In the genomic region with DNA sequence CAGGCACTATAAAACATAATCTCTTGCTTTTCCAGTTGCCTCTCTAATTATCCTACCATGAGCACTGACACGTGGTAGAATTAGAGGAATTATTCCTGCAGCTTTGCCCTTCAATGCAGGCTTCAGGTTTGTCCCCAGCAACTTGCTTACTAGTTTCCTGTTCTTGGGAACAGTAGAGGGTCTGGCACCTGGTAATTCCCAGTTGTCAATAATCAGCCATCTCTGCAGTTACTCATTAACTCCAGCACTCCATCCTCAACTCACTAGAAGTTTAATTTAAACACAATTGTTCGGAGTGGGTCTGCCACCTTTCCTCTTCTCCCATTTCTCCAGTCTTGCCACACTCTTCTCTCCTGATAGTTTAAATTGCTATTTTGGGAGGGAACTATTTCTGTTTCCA, we compare ENCODE assay signal across 21 cellular contexts.
DNase-seq lines count a peak whose midpoint lies in the region; ATAC-seq, FAIRE-seq and TF ChIP-seq lines count a peak whose summit lies in the region.
"Had no signal": no experiment of that assay in that cellular context is flagged by ENCODE, and none has a peak within 500 bp of the region (broad histone marks: within the 10 kb centered on the region; RNA-seq: fewer than 3 reads in every experiment).

No MANE protein-coding gene starts in this region.

- H3K27me3 ChIP-seq in hepatocyte (no peaks in the 10 kb centered on the region), pancreas (no peaks in the 10 kb centered on the region), left ventricle myocardium inferior (ENCODE audit: low read depth) (peaks cover 6% of the 10 kb centered on the region)
- H3K27me3 ChIP-seq: BLaER1 had no signal

- H2AFZ ChIP-seq in hepatocyte, result no peak overlapping the region

- H3K4me1 ChIP-seq in hepatocyte (ENCODE audit: insufficient read depth) (no peaks in the 10 kb centered on the region), pancreas (peaks cover 9 to 16% (median 16%) of the 10 kb centered on the region in 3 donors), left ventricle myocardium inferior (peaks cover 6% of the 10 kb centered on the region)
- H3K4me1 ChIP-seq: Caco-2, HAP-1 had no signal

- no peak for TF ChIP-seq CTCF in hepatocyte (IDR thresholded peaks at IDR 0.05; ENCODE audit: poor library complexity)
- TF ChIP-seq CTCF in pancreas (IDR thresholded peaks at IDR 0.05), result no peak
- TF ChIP-seq CTCF in left ventricle myocardium inferior (IDR thresholded peaks at IDR 0.05; ENCODE audit: borderline replicate concordance), result no peak

- no peak for FAIRE-seq in pancreas (lab: Jason Lieb, UNC)
- FAIRE-seq: GM12892, H1, HepG2, HTR-8/SVneo had no signal

- WGBS in hepatocyte (ENCODE audit: low lambda C conversion rate, missing lambda C conversion rate), result 43% methylated on average over 2 of the region's 2 CpGs
- WGBS in pancreas, 2 donors, result 4 to 9% methylated on average over 2 of the region's 2 CpGs

- H3K27ac ChIP-seq in hepatocyte, result no peak overlapping the region
- peak overlapping the region in 3 of 4 donors; percentile 38 to 63 (median 48) for H3K27ac ChIP-seq in pancreas
- H3K27ac ChIP-seq in left ventricle myocardium inferior (replicated peaks), result no peak overlapping the region
- H3K27ac ChIP-seq: BLaER1 had no signal

- peak overlapping the region; percentile 32 for H3K4me2 ChIP-seq in hepatocyte
- H3K4me2 ChIP-seq: BLaER1 had no signal

- peak; percentile 15 for DNase-seq in NCI-H82 (lab: John Stamatoyannopoulos, UW)
- DNase-seq in NCI-H82 treated with DMSO at 0.1 percent for 48 hours (lab: John Stamatoyannopoulos, UW; ENCODE audit: unreplicated experiment), result no peak
- peak; percentile 7 for DNase-seq in hepatocyte (ENCODE audit: low spot score)
- DNase-seq in pancreas, result peak in 3 of 6 donors; percentile 54 to 67 (median 65)
- no peak for DNase-seq in EL
- no peak for DNase-seq in left ventricle myocardium inferior
- DNase-seq: 8988T; AML-193; Caco-2; CD8-positive, alpha-beta memory T cell; DMS 273 treated with DMSO at 0.1 percent for 48 hours; DMS79 treated with DMSO at 0.1 percent for 48 hours; GDM1 had no signal

- intact Hi-C loops in pancreas (cut with DNase I) (no loop called here), left ventricle myocardium inferior (cut with micrococcal nuclease) (no loop called here)

- H3K4me3 ChIP-seq in hepatocyte (no peak overlapping the region), pancreas (no peak overlapping the region), left ventricle myocardium inferior (no peak overlapping the region)
- H3K4me3 ChIP-seq: BLaER1, HAP-1 had no signal

- peak; percentile 95 to 99 (median 97) for ATAC-seq in pancreas
- ATAC-seq in GM19324 (IDR thresholded peaks at IDR 0.05; ENCODE audit: low FRiP score, unreplicated experiment), result no peak
- ATAC-seq in HG03565 (IDR thresholded peaks at IDR 0.05; ENCODE audit: unreplicated experiment), result no peak
- ATAC-seq: HepG2 had no signal

- H3K36me3 ChIP-seq in hepatocyte (replicated peaks; ENCODE audit: insufficient read depth, low read depth) (no peaks in the 10 kb centered on the region), pancreas (no peaks in the 10 kb centered on the region), left ventricle myocardium inferior (no peaks in the 10 kb centered on the region)
- H3K36me3 ChIP-seq: BLaER1, HAP-1 had no signal

- H3K9me3 ChIP-seq in hepatocyte (ENCODE audit: low read depth), result no peaks in the 10 kb centered on the region
- H3K9me3 ChIP-seq in pancreas, result no peaks in the 10 kb centered on the region
- H3K9me3 ChIP-seq in left ventricle myocardium inferior (replicated peaks), result no peaks in the 10 kb centered on the region
- H3K9me3 ChIP-seq: Caco-2, HAP-1 had no signal

- H3K79me2 ChIP-seq in hepatocyte, result no peaks in the 10 kb centered on the region

- no peaks in the 10 kb centered on the region for H4K20me1 ChIP-seq in hepatocyte (ENCODE audit: insufficient read depth, poor library complexity, severe bottlenecking)
- H4K20me1 ChIP-seq: BLaER1 had no signal

- H3K9me2 ChIP-seq in hepatocyte (replicated peaks; ENCODE audit: insufficient read depth), result no peaks in the 10 kb centered on the region

Comparison
In these comparisons a context has a peak if more than half of its experiments do, and no peak if none do; other contexts are left out.
1. DNase-seq: peak in NCI-H82 (single experiment) and hepatocyte (single experiment); none in NCI-H82 treated with DMSO at 0.1 percent for 48 hours (single experiment), EL (single experiment) and left ventricle myocardium inferior (single experiment).
2. H3K27ac ChIP-seq: peak in pancreas (3 of 4); none in hepatocyte (single experiment) and left ventricle myocardium inferior (single experiment).
3. ATAC-seq: peak in pancreas (4 of 4); none in GM19324 (single experiment) and HG03565 (single experiment).